In the genomic region with DNA sequence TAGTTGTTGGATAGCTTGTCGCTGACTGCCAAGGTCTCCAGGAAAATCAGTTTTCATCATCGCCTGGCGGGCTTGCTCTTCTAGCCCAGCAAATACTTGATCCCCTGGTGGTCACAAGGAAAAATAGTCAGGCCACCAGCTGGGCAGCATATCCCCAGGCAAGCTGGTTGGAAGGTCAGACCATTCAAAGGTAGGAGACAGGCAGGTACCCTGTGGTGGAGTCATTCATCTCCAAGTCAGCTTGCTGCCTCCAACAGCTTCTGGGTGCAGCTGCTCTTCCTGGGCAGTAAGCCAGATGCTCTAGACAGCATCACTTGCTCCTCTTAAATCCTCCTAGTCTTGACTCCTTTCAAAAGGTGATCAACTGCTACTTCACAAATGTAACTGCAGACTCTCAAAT, we compare ENCODE assay signal across 16 cellular contexts. TPM values are rescaled to one million over a fixed set of nuclear protein-coding genes. Genes with fewer than 3 reads are reported as not detected.
DNase-seq lines count a peak whose midpoint lies in the region; ATAC-seq lines count a peak whose summit lies in the region.
"Had no signal": no experiment of that assay in that cellular context is flagged by ENCODE, and none has a peak within 500 bp of the region (broad histone marks: within the 10 kb centered on the region; RNA-seq: fewer than 3 reads in every experiment).

No MANE protein-coding gene starts in this region.

- no peak overlapping the region for H3K27ac ChIP-seq in naive thymus-derived CD4-positive, alpha-beta T cell (ENCODE audit: low read depth, low read length)
- H3K27ac ChIP-seq: adrenal gland, neutrophil, upper lobe of left lung had no signal

- H3K4me1 ChIP-seq in naive thymus-derived CD4-positive, alpha-beta T cell (ENCODE audit: control insufficient read depth in 2 of 2, insufficient read depth in 2 of 2, low read length in 2 of 2): peaks cover 0 to 1% of the 10 kb centered on the region in 2 donors
- H3K4me1 ChIP-seq: adrenal gland, upper lobe of left lung had no signal

- DNase-seq in NCI-H1417 (lab: John Stamatoyannopoulos, UW) (peak in 2 of 3 experiments; percentile 15 to 66), NCI-H1417 treated with DMSO at 0.1 percent for 48 hours (lab: John Stamatoyannopoulos, UW) (no peak), NCI-H146 (lab: John Stamatoyannopoulos, UW) (peak; percentile 95), T-helper 17 cell (no peak), myocyte (ENCODE audit: low read depth) (peak; percentile 71), SIG-M5 (lab: John Stamatoyannopoulos, UW) (no peak)
- no peak for DNase-seq in naive thymus-derived CD4-positive, alpha-beta T cell
- DNase-seq: activated CD4-positive, CD25-positive, alpha-beta regulatory T cell treated with anti-CD3 and anti-CD28 coated beads, Interleukin-2, amount 50 U/mL, for 72 hours; activated effector memory CD4-positive, alpha-beta T cell treated with Interleukin-2 at 50 U/mL for 16 hours; midbrain; stimulated activated naive CD8-positive, alpha-beta T cell treated with anti-CD3 and anti-CD28 coated beads, Interleukin-15, Interleukin-2, amounts not matched to agents 100 U/mL and 50 U/mL, for 24 hours; T-helper 2 cell; upper lobe of left lung had no signal

- CTCF ChIA-PET in naive thymus-derived CD4-positive, alpha-beta T cell (lab: Charles Lee): interaction anchor here (0.6 kb wide), 1 partner anchor 164 kb away, joined by 3 read pairs; no protein-coding TSS in a partner anchor

- H3K27me3 ChIP-seq in naive thymus-derived CD4-positive, alpha-beta T cell (ENCODE audit: control insufficient read depth in 2 of 2, insufficient read depth in 2 of 2, low read length in 2 of 2): no peaks in the 10 kb centered on the region
- H3K27me3 ChIP-seq: adrenal gland, neutrophil, upper lobe of left lung had no signal

- no peaks in the 10 kb centered on the region for H3K9me3 ChIP-seq in T-helper 17 cell (ENCODE audit: control insufficient read depth, low read length, poor library complexity, severe bottlenecking)
- H3K9me3 ChIP-seq in naive thymus-derived CD4-positive, alpha-beta T cell (ENCODE audit: control insufficient read depth in 2 of 3, low read length in 3 of 3): no peaks in the 10 kb centered on the region
- H3K9me3 ChIP-seq: adrenal gland, neutrophil, upper lobe of left lung had no signal

- intact Hi-C loops in naive thymus-derived CD4-positive, alpha-beta T cell (cut with micrococcal nuclease): loop anchor here in 1 of 2 donors (2.0 kb wide), 1 partner anchor 13 kb away; no protein-coding TSS in a partner anchor

- peaks cover 16% of the 10 kb centered on the region for H3K4me1 Mint-ChIP-seq in T-helper 17 cell
- peaks cover 9 to 24% (median 17%) of the 10 kb centered on the region in 7 donors for H3K4me1 Mint-ChIP-seq in naive thymus-derived CD4-positive, alpha-beta T cell

- ATAC-seq in T-helper 17 cell: no peak
- no peak for ATAC-seq in HG02973 (IDR thresholded peaks at IDR 0.05; ENCODE audit: unreplicated experiment)
- no peak for ATAC-seq in naive thymus-derived CD4-positive, alpha-beta T cell
- ATAC-seq: stimulated activated naive CD8-positive, alpha-beta T cell treated with anti-CD3 and anti-CD28 coated beads, Interleukin-15, Interleukin-2, amounts not matched to agents 100 U/mL and 50 U/mL, for 24 hours had no signal

- H3K4me3 ChIP-seq in naive thymus-derived CD4-positive, alpha-beta T cell (ENCODE audit: low read length): no peak overlapping the region
- H3K4me3 ChIP-seq: adrenal gland, upper lobe of left lung had no signal

- no peaks in the 10 kb centered on the region for H3K9me3 Mint-ChIP-seq in naive thymus-derived CD4-positive, alpha-beta T cell

- H3K27me3 Mint-ChIP-seq in T-helper 17 cell: no peaks in the 10 kb centered on the region
- no peaks in the 10 kb centered on the region for H3K27me3 Mint-ChIP-seq in naive thymus-derived CD4-positive, alpha-beta T cell

- peak overlapping the region; percentile 11 for H3K27ac Mint-ChIP-seq in T-helper 17 cell
- peak overlapping the region in 1 of 9 donors; percentile 15 for H3K27ac Mint-ChIP-seq in naive thymus-derived CD4-positive, alpha-beta T cell

- peaks cover 9% of the 10 kb centered on the region for H3K36me3 Mint-ChIP-seq in T-helper 17 cell (ENCODE audit: low read depth)
- peaks cover 5 to 32% (median 14%) of the 10 kb centered on the region in 5 donors for H3K36me3 Mint-ChIP-seq in naive thymus-derived CD4-positive, alpha-beta T cell

- H3K36me3 ChIP-seq in naive thymus-derived CD4-positive, alpha-beta T cell (ENCODE audit: control insufficient read depth in 2 of 3, insufficient read depth in 3 of 3, low read length in 3 of 3): peaks cover 0 to 41% (median 16%) of the 10 kb centered on the region in 3 experiments

- no peak overlapping the region for H3K4me3 Mint-ChIP-seq in T-helper 17 cell
- H3K4me3 Mint-ChIP-seq in naive thymus-derived CD4-positive, alpha-beta T cell: no peak overlapping the region

- POLR2A ChIA-PET in naive thymus-derived CD4-positive, alpha-beta T cell (lab: Charles Lee): interaction anchor here (2.3 kb wide), 1 partner anchor 12 kb away, joined by 8 read pairs; no protein-coding TSS in a partner anchor

RNA-seq across cellular contexts. Expression of gene ZNF821, which starts 16.0 kb away (rescaled TPM):
- total RNA-seq in T-helper 17 cell: 10 to 100 TPM; 12.2 to 14.1 TPM
- 5.3 and 7.1 TPM in 2 replicates for total RNA-seq in myocyte
- 9.2 TPM for polyA plus RNA-seq in myocyte (2012)
- 10 to 100 TPM in 2 of 5 experiments, 1 to 10 TPM in 3; 2.6 to 13.3 (median 7.0) TPM for total RNA-seq in naive thymus-derived CD4-positive, alpha-beta T cell
- 1 to 10 TPM; 3.0 to 8.6 TPM for polyA plus RNA-seq in naive thymus-derived CD4-positive, alpha-beta T cell

RNA-seq across cellular contexts. Expression of gene ATXN1L, which starts 22.2 kb away (rescaled TPM):
- total RNA-seq in T-helper 17 cell (10 to 100 TPM; 39.9 to 46.3 TPM), myocyte (10.6 and 10.7 TPM in 2 replicates)
- polyA plus RNA-seq in myocyte (2012): 15.4 TPM
- 10 to 100 TPM; 24.6 to 52.9 (median 30.7) TPM for total RNA-seq in naive thymus-derived CD4-positive, alpha-beta T cell
- 10 to 100 TPM in 1 of 2 donors, 1 to 10 TPM in 1; 8.9 to 10.7 TPM for polyA plus RNA-seq in naive thymus-derived CD4-positive, alpha-beta T cell

RNA-seq across cellular contexts. Expression of gene IST1, which starts 27.4 kb away (rescaled TPM):
- total RNA-seq in T-helper 17 cell (100 to 1,000 TPM; 262 to 283 TPM), myocyte (246 and 256 TPM in 2 replicates)
- 147 TPM for polyA plus RNA-seq in myocyte (2012)
- total RNA-seq in naive thymus-derived CD4-positive, alpha-beta T cell: 100 to 1,000 TPM; 176 to 303 (median 286) TPM
- 100 to 1,000 TPM; 130 to 231 TPM for polyA plus RNA-seq in naive thymus-derived CD4-positive, alpha-beta T cell

RNA-seq across cellular contexts. Expression of gene AP1G1, which starts 59.3 kb away (rescaled TPM):
- total RNA-seq in T-helper 17 cell (100 to 1,000 TPM; 150 to 160 TPM), myocyte (56.2 and 60.6 TPM in 2 replicates)
- 52.0 TPM for polyA plus RNA-seq in myocyte (2012)
- total RNA-seq in naive thymus-derived CD4-positive, alpha-beta T cell: 100 to 1,000 TPM in 2 of 5 experiments, 10 to 100 TPM in 3; 95.3 to 147 (median 100.0) TPM
- 10 to 100 TPM in 1 of 2 donors, 1 to 10 TPM in 1; 6.7 to 12.8 TPM for polyA plus RNA-seq in naive thymus-derived CD4-positive, alpha-beta T cell

Comparison
In these comparisons a context has a peak if more than half of its experiments do, and no peak if none do; other contexts are left out.
1. DNase-seq: peak in NCI-H1417 (2 of 3), NCI-H146 (single experiment) and myocyte (single experiment); none in NCI-H1417 treated with DMSO at 0.1 percent for 48 hours (single experiment), T-helper 17 cell (0 of 3), SIG-M5 (single experiment) and naive thymus-derived CD4-positive, alpha-beta T cell (0 of 9).